Comparison of ENCODE assay signal across 8 cellular contexts in genomic region chr9:36400332-36401178, GRCh38. TPM values are rescaled to one million over a fixed set of nuclear protein-coding genes. Genes with fewer than 3 reads are reported as not detected.
DNase-seq lines count a peak whose midpoint lies in the region; TF ChIP-seq lines count a peak whose summit lies in the region.

No MANE protein-coding gene starts in this region.

- no peaks in the 10 kb centered on the region for H3K27me3 ChIP-seq in stomach

- no peaks in the 10 kb centered on the region for H3K36me3 ChIP-seq in stomach

- DNase-seq in EL (peak; percentile 90), H4 (ENCODE audit: low spot score) (peak; percentile 82), LNCaP clone FGC (ENCODE audit: low read depth) (peak; percentile 73), RWPE1 (ENCODE audit: low spot score) (peak; percentile 99), fibroblast of the conjunctiva (ENCODE audit: low read depth) (peak; percentile 66), neural crest cell (ENCODE audit: low read depth, low spot score) (peak; percentile 77), stomach (peak; percentile 92)
- peak; percentile 97 for DNase-seq in activated effector memory CD4-positive, alpha-beta T cell treated with anti-CD3 and anti-CD28 coated beads, Interleukin-2, amount 50 U/mL, for 16 hours

- POLR2A ChIA-PET in RWPE1 (lab: Yijun Ruan, JAX; ENCODE audit: low non-redundant PET) = no interaction called here

- no peaks in the 10 kb centered on the region for H3K9me3 Mint-ChIP-seq in neural crest cell

- 0% methylated on average over 42 to 109 of the region's 113 CpGs for WGBS in stomach, 5 donors

- no peaks in the 10 kb centered on the region for H3K9me3 ChIP-seq in stomach

- no peak for TF ChIP-seq POLR2A in stomach (IDR thresholded peaks at IDR 0.05)

- H3K4me3 Mint-ChIP-seq in neural crest cell = peak overlapping the region; percentile 94

- H3K4me1 ChIP-seq in stomach = peaks cover 15 to 54% (median 31%) of the 10 kb centered on the region in 4 donors

- CTCF ChIA-PET in RWPE1 (lab: Yijun Ruan, JAX) = no interaction called here

- intact Hi-C loops in stomach (cut with DNase I; ENCODE audit: low total_unique reads) = no loop called here

- H3K27me3 Mint-ChIP-seq in neural crest cell (ENCODE audit: low read depth) = no peaks in the 10 kb centered on the region

- peak overlapping the region; percentile 100 for H3K27ac Mint-ChIP-seq in neural crest cell (ENCODE audit: unreplicated experiment)

- H3K4me1 Mint-ChIP-seq in neural crest cell = peaks cover 41% of the 10 kb centered on the region

- TF ChIP-seq EP300 in stomach (IDR thresholded peaks at IDR 0.05) = no peak

- TF ChIP-seq CTCF in LNCaP clone FGC (IDR thresholded peaks at IDR 0.05; ENCODE audit: control insufficient read depth, extremely low read depth, insufficient read depth) (no peak), RWPE1 (conservative IDR thresholded peaks at IDR 0.05; ENCODE audit: low read depth) (no peak), neural crest cell (conservative IDR thresholded peaks at IDR 0.05) (no peak), stomach (IDR thresholded peaks at IDR 0.05) (peak in 2 of 7 experiments; percentile 16 to 19)

- H3K4me3 ChIP-seq in LNCaP clone FGC (ENCODE audit: low read depth, low read length) (peak overlapping the region; percentile 80), stomach (peak overlapping the region; percentile 81 to 95 (median 87))

- no peaks in the 10 kb centered on the region for H3K36me3 Mint-ChIP-seq in neural crest cell (ENCODE audit: low read depth)

- H3K27ac ChIP-seq in RWPE1 (peak overlapping the region; percentile 98), stomach (peak overlapping the region; percentile 94 to 98 (median 96))

RNA-seq across cellular contexts. Expression of gene RNF38, which starts 0.5 kb away (rescaled TPM):
- total RNA-seq in H4 (2014; rRNA removed; shearing (Covaris generic)) = 13.6 and 14.5 TPM in 2 replicates
- total RNA-seq in neural crest cell = 55.7 and 63.8 TPM in 2 replicates
- total RNA-seq in stomach = 10 to 100 TPM; 15.2 to 33.2 (median 22.9) TPM
- 10 to 100 TPM in 1 of 3 donors, 1 to 10 TPM in 2; 7.3 to 10.4 (median 8.0) TPM for polyA plus RNA-seq in stomach

Comparison
In these comparisons a context has a peak if more than half of its experiments do, and no peak if none do; other contexts are left out.
1. Peak in every context shown above with its lines: DNase-seq, H3K4me3 ChIP-seq and H3K27ac ChIP-seq.